ENCODE assay signal across 27 cellular contexts in the genomic region with DNA sequence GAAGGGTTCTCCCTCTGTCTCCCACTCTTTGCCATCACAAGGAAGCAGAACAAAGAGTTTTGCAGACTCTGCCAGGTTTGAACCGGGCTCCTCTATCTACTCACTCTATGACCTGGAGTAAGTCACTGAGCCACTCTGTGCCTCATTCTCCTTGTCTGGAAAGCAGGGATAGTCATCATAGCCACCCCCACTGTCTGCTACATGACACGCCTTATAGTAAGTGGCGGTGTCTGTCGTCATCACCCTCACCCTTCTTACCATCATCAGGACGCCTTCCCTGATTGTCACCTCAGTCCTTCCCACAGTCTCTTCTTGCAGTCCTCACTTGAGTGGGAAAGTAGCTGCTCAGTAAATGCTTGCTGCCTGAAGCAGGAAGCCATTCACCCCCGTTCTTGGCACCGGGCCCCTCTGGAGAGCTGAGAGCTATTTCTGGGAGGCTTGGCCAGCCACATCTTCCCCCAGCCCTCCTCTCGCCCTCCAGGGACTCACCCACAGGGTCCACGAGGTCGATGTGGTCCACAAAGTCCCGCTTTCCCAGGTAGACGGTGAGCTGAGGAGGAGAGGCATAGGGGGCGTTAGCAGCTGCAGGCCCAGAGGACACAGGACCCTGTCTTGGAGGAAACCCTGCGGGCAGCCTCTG. TPM values are rescaled to one million over a fixed set of nuclear protein-coding genes. Genes with fewer than 3 reads are reported as not detected.
DNase-seq lines count a peak whose midpoint lies in the region; ATAC-seq and TF ChIP-seq lines count a peak whose summit lies in the region.
"Had no signal": no experiment of that assay in that cellular context is flagged by ENCODE, and none has a peak within 500 bp of the region (broad histone marks: within the 10 kb centered on the region; RNA-seq: fewer than 3 reads in every experiment).

No MANE protein-coding gene starts in this region.

- H2BK15ac ChIP-seq in IMR-90 (ENCODE audit: low read depth, low read length): no peak overlapping the region

- no peak for ATAC-seq in IMR-90 (ENCODE audit: low read depth)
- ATAC-seq in natural killer cell treated with Interleukin-12 subunit alpha and Interleukin-12 subunit beta and Interleukin-15 and Interleukin-18, amount 100 ng/mL, for 72 hours: no peak
- ATAC-seq: gastroesophageal sphincter; lower lobe of right lung; stimulated activated naive CD8-positive, alpha-beta T cell treated with anti-CD3 and anti-CD28 coated beads, Interleukin-15, Interleukin-2, amounts not matched to agents 100 U/mL and 50 U/mL, for 24 hours had no signal

- no peaks in the 10 kb centered on the region for H3K4me1 Mint-ChIP-seq in activated CD4-positive, alpha-beta T cell treated with anti-CD3 and anti-CD28 coated beads, Interleukin-2, amount 10 ng/mL, durations not matched to agents 7 days and 5 days
- peaks cover 12 to 22% of the 10 kb centered on the region in 2 donors for H3K4me1 Mint-ChIP-seq in natural killer cell treated with Interleukin-12 subunit alpha and Interleukin-12 subunit beta and Interleukin-15 and Interleukin-18, amount 100 ng/mL, for 72 hours (ENCODE audit: low read depth in 2 of 2)
- H3K4me1 Mint-ChIP-seq: activated CD4-positive, alpha-beta T cell treated with anti-CD3 and anti-CD28 coated beads, Interleukin-2, amount 10 ng/mL, durations not matched to agents 24 days and 14 days had no signal

- no peaks in the 10 kb centered on the region for H3K79me1 ChIP-seq in IMR-90 (ENCODE audit: low read depth in 1 of 2, low read length in 2 of 2)

- in situ Hi-C loops in IMR-90 (cut with MboI; ENCODE audit: low sequenced_read_pairs): loop anchor here (25.0 kb wide), 1 partner anchor 250 kb away; the partner anchor contains the start of gene GDPD5

- H3K9me1 ChIP-seq in IMR-90 (ENCODE audit: insufficient read depth, low read length): no peaks in the 10 kb centered on the region

- H3K36me3 Mint-ChIP-seq in activated CD4-positive, alpha-beta T cell treated with anti-CD3 and anti-CD28 coated beads, Interleukin-2, amount 10 ng/mL, durations not matched to agents 7 days and 5 days (ENCODE audit: low read depth): no peaks in the 10 kb centered on the region
- no peaks in the 10 kb centered on the region for H3K36me3 Mint-ChIP-seq in natural killer cell treated with Interleukin-12 subunit alpha and Interleukin-12 subunit beta and Interleukin-15 and Interleukin-18, amount 100 ng/mL, for 72 hours

- no peaks in the 10 kb centered on the region for H4K20me1 ChIP-seq in IMR-90 (ENCODE audit: insufficient read depth, low read length)

- no peak overlapping the region for H2BK20ac ChIP-seq in IMR-90 (ENCODE audit: low read depth, low read length)

- TF ChIP-seq CTCF in IMR-90 (conservative IDR thresholded peaks at IDR 0.05; ENCODE audit: low read depth, low read length): no peak

- no peaks in the 10 kb centered on the region for H3K9me3 Mint-ChIP-seq in activated CD4-positive, alpha-beta T cell treated with anti-CD3 and anti-CD28 coated beads, Interleukin-2, amount 10 ng/mL, durations not matched to agents 7 days and 5 days
- no peaks in the 10 kb centered on the region for H3K9me3 Mint-ChIP-seq in natural killer cell treated with Interleukin-12 subunit alpha and Interleukin-12 subunit beta and Interleukin-15 and Interleukin-18, amount 100 ng/mL, for 72 hours
- H3K9me3 Mint-ChIP-seq: activated CD4-positive, alpha-beta T cell treated with anti-CD3 and anti-CD28 coated beads, Interleukin-2, amount 10 ng/mL, durations not matched to agents 24 days and 14 days; central memory CD8-positive, alpha-beta T cell had no signal

- intact Hi-C loops in IMR-90 (cut with micrococcal nuclease): no loop called here

- POLR2A ChIA-PET in activated CD4-positive, alpha-beta T cell treated with anti-CD3 and anti-CD28 coated beads, Interleukin-2, amount 10 ng/mL, durations not matched to agents 7 days and 5 days (lab: Charles Lee): no interaction called here
- POLR2A ChIA-PET in IMR-90 (lab: Charles Lee; ENCODE audit: unreplicated experiment): no interaction called here

- no peak overlapping the region for H3K56ac ChIP-seq in IMR-90 (ENCODE audit: extremely low read depth, insufficient read depth, low read length)

- dilution Hi-C loops in IMR-90 (cut with HindIII; ENCODE audit: low sequenced_read_pairs, unreplicated experiment): no loop called here

- H3K4me3 ChIP-seq in IMR-90 (ENCODE audit: insufficient read depth, low read depth, low read length): no peak overlapping the region
- H3K4me3 ChIP-seq: gastroesophageal sphincter, lower lobe of right lung, spleen, transverse colon had no signal

- no peak overlapping the region for H2BK5ac ChIP-seq in IMR-90 (ENCODE audit: low read depth, low read length, poor library complexity, severe bottlenecking)

- WGBS in IMR-90 (ENCODE audit: extremely low coverage in 2 of 2, insufficient read length in 1 of 2), 2 experiments: 78% methylated on average over 6 of the region's 14 CpGs; no CpG with 5 or more reads in 1 of the 2 experiments

- peaks cover 6% of the 10 kb centered on the region; the same call in 1 of the 2 replicates for H3K36me3 ChIP-seq in IMR-90 (ENCODE audit: control insufficient read depth, insufficient read depth, low read length)

- H2AK5ac ChIP-seq in IMR-90 (ENCODE audit: low read depth, low read length): 0 out of 2 replicates have a peak overlapping the region, but pooled peaks have one; percentile 14

- TF ChIP-seq RAD21 in IMR-90 (IDR thresholded peaks at IDR 0.05; ENCODE audit: low read length): no peak

- no peak overlapping the region for H4K8ac ChIP-seq in IMR-90 (ENCODE audit: low read depth in 2 of 2, low read length in 2 of 2)

- no peaks in the 10 kb centered on the region for H3K9me3 ChIP-seq in IMR-90 (ENCODE audit: control insufficient read depth, insufficient read depth, low read length)
- H3K9me3 ChIP-seq: gastroesophageal sphincter, lower lobe of right lung, spleen, transverse colon had no signal

- no peak for TF ChIP-seq POLR2A in IMR-90 (IDR thresholded peaks at IDR 0.05; ENCODE audit: low read depth, low read length)

- no TSS peak for BruUV-seq in IMR-90 (replicated peaks; lab: Mats Ljungman, UMichigan)

- no peak overlapping the region for H3K23ac ChIP-seq in IMR-90 (ENCODE audit: low read depth, low read length)

- H2BK120ac ChIP-seq in IMR-90 (ENCODE audit: low read depth, low read length): no peak overlapping the region

- H3K27me3 ChIP-seq in IMR-90 (ENCODE audit: control insufficient read depth, insufficient read depth, low read length): no peaks in the 10 kb centered on the region
- H3K27me3 ChIP-seq: gastroesophageal sphincter, spleen, transverse colon had no signal

- no peak overlapping the region for H3K27ac ChIP-seq in IMR-90 (ENCODE audit: insufficient read depth, low read length)
- H3K27ac ChIP-seq: gastroesophageal sphincter, HL-60, lower lobe of right lung, transverse colon had no signal

- peak overlapping the region; percentile 6 for H3K27ac Mint-ChIP-seq in activated CD4-positive, alpha-beta T cell treated with anti-CD3 and anti-CD28 coated beads, Interleukin-2, amount 10 ng/mL, durations not matched to agents 7 days and 5 days
- peak overlapping the region; percentile 7 to 77 for H3K27ac Mint-ChIP-seq in natural killer cell treated with Interleukin-12 subunit alpha and Interleukin-12 subunit beta and Interleukin-15 and Interleukin-18, amount 100 ng/mL, for 72 hours
- H3K27ac Mint-ChIP-seq: activated CD4-positive, alpha-beta T cell treated with anti-CD3 and anti-CD28 coated beads, Interleukin-2, amount 10 ng/mL, durations not matched to agents 24 days and 14 days had no signal

- DNase-seq in activated CD4-positive, alpha-beta T cell treated with anti-CD3 and anti-CD28 coated beads, Interleukin-2, amount 10 ng/mL, durations not matched to agents 7 days and 5 days: no peak
- no peak for DNase-seq in activated CD4-positive, alpha-beta T cell treated with anti-CD3 and anti-CD28 coated beads, Interleukin-2, amount 50 U/mL, for 48 hours
- DNase-seq in IMR-90: peak; percentile 37
- DNase-seq in dermis blood vessel endothelial cell: peak; percentile 27
- no peak for DNase-seq in natural killer cell treated with Interleukin-12 subunit alpha and Interleukin-12 subunit beta and Interleukin-15 and Interleukin-18, amount 100 ng/mL, for 72 hours (ENCODE audit: low spot score)
- DNase-seq in cerebellum (ENCODE audit: low spot score): no peak
- DNase-seq in NAMALWA (ENCODE audit: low spot score): no peak
- DNase-seq in retina: no peak
- DNase-seq: 8988T; activated CD4-positive, alpha-beta T cell treated with anti-CD3 and anti-CD28 coated beads, Interleukin-2, amount 10 ng/mL, durations not matched to agents 24 days and 14 days; activated CD8-positive, alpha-beta memory T cell treated with anti-CD3 and anti-CD28 coated beads, Interleukin-2, amount 50 U/mL, for 48 hours; activated gamma-delta T cell; amniotic stem cell; DND-41; lower lobe of right lung; NCI-H1417; NCI-H2081 treated with DMSO at 0.1 percent for 48 hours; NCI-H446; SIG-M5; spleen; stimulated activated CD4-positive, alpha-beta T cell treated with anti-CD3 and anti-CD28 coated beads, Interleukin-4, amount 100 ng/mL, for 1 hour; stimulated activated naive CD8-positive, alpha-beta T cell treated with anti-CD3 and anti-CD28 coated beads, Interleukin-15, Interleukin-2, amounts not matched to agents 100 U/mL and 50 U/mL, for 24 hours; T-helper 1 cell; transverse colon had no signal

- H3K4me1 ChIP-seq in IMR-90 (ENCODE audit: control insufficient read depth, insufficient read depth, low read length): no peaks in the 10 kb centered on the region
- H3K4me1 ChIP-seq: transverse colon had no signal

- H4K91ac ChIP-seq in IMR-90 (ENCODE audit: insufficient read depth, low read depth, low read length): no peak overlapping the region

- H3K18ac ChIP-seq in IMR-90 (ENCODE audit: low read depth, low read length): no peak overlapping the region

- no peak overlapping the region for H3K9ac ChIP-seq in IMR-90 (ENCODE audit: low read depth, low read length)

- H4K5ac ChIP-seq in IMR-90 (ENCODE audit: low read depth, low read length): no peak overlapping the region

- H3K27me3 Mint-ChIP-seq in activated CD4-positive, alpha-beta T cell treated with anti-CD3 and anti-CD28 coated beads, Interleukin-2, amount 10 ng/mL, durations not matched to agents 7 days and 5 days: no peaks in the 10 kb centered on the region
- no peaks in the 10 kb centered on the region for H3K27me3 Mint-ChIP-seq in natural killer cell treated with Interleukin-12 subunit alpha and Interleukin-12 subunit beta and Interleukin-15 and Interleukin-18, amount 100 ng/mL, for 72 hours
- H3K27me3 Mint-ChIP-seq: activated CD4-positive, alpha-beta T cell treated with anti-CD3 and anti-CD28 coated beads, Interleukin-2, amount 10 ng/mL, durations not matched to agents 24 days and 14 days; central memory CD8-positive, alpha-beta T cell had no signal

- peak overlapping the region; percentile 58 for H2AFZ ChIP-seq in IMR-90 (replicated peaks; ENCODE audit: low read length, poor library complexity)

- no peak overlapping the region for H3K4me3 Mint-ChIP-seq in activated CD4-positive, alpha-beta T cell treated with anti-CD3 and anti-CD28 coated beads, Interleukin-2, amount 10 ng/mL, durations not matched to agents 7 days and 5 days
- no peak overlapping the region for H3K4me3 Mint-ChIP-seq in natural killer cell treated with Interleukin-12 subunit alpha and Interleukin-12 subunit beta and Interleukin-15 and Interleukin-18, amount 100 ng/mL, for 72 hours
- H3K4me3 Mint-ChIP-seq: activated CD4-positive, alpha-beta T cell treated with anti-CD3 and anti-CD28 coated beads, Interleukin-2, amount 10 ng/mL, durations not matched to agents 24 days and 14 days; central memory CD8-positive, alpha-beta T cell had no signal

- CTCF ChIA-PET in activated CD4-positive, alpha-beta T cell treated with anti-CD3 and anti-CD28 coated beads, Interleukin-2, amount 10 ng/mL, durations not matched to agents 7 days and 5 days (lab: Charles Lee): interaction anchor here (0.7 to 1.4 kb wide), 3 partner anchors 21 to 239 kb away, joined by 3 to 4 read pairs (median 4); partner anchors contain the start of gene GDPD5
- CTCF ChIA-PET in IMR-90 (lab: Yijun Ruan, JAX): no interaction called here

- H3K14ac ChIP-seq in IMR-90 (replicated peaks; ENCODE audit: low read depth, low read length): no peak overlapping the region; the same call in 1 of the 2 replicates

- H3K4ac ChIP-seq in IMR-90 (ENCODE audit: low read depth, low read length): no peak overlapping the region

- H2AK9ac ChIP-seq in IMR-90 (replicated peaks; ENCODE audit: low read depth, low read length, poor library complexity): peak overlapping the region; percentile 45

- no peak overlapping the region for H3K4me2 ChIP-seq in IMR-90 (ENCODE audit: low read depth, low read length)

RNA-seq across cellular contexts. Expression of gene TPBGL, which starts 46.4 kb away (rescaled TPM):
- total RNA-seq in activated CD4-positive, alpha-beta T cell treated with anti-CD3 and anti-CD28 coated beads, Interleukin-2, amount 10 ng/mL, durations not matched to agents 7 days and 5 days: under 1 TPM in 1 of 2 experiments, not detected in 1; 0.06 TPM
- total RNA-seq in IMR-90 (2012; rRNA removed) (not detected in 2 replicates), dermis blood vessel endothelial cell (0.17 TPM in 1 of 2 replicates, not detected in the other), cerebellum (0.09 TPM)
- polyA plus RNA-seq in IMR-90 (2012; rRNA removed): not detected in 2 replicates
- 0.05 TPM in 1 of 2 replicates, not detected in the other for polyA plus RNA-seq in IMR-90 (2012; cell fraction: cytosol; rRNA removed)
- not detected in 2 replicates for polyA plus RNA-seq in IMR-90 (2012; cell fraction: nucleus; rRNA removed; ENCODE audit: low replicate concordance)
- under 1 TPM; 0.14 to 0.43 TPM for total RNA-seq in natural killer cell treated with Interleukin-12 subunit alpha and Interleukin-12 subunit beta and Interleukin-15 and Interleukin-18, amount 100 ng/mL, for 72 hours

Comparison
In these comparisons a context has a peak if more than half of its experiments do, and no peak if none do; other contexts are left out.
1. DNase-seq: peak in IMR-90 (single experiment) and dermis blood vessel endothelial cell (single experiment); none in activated CD4-positive, alpha-beta T cell treated with anti-CD3 and anti-CD28 coated beads, Interleukin-2, amount 10 ng/mL, durations not matched to agents 7 days and 5 days (single experiment), activated CD4-positive, alpha-beta T cell treated with anti-CD3 and anti-CD28 coated beads, Interleukin-2, amount 50 U/mL, for 48 hours (0 of 2), natural killer cell treated with Interleukin-12 subunit alpha and Interleukin-12 subunit beta and Interleukin-15 and Interleukin-18, amount 100 ng/mL, for 72 hours (single experiment), cerebellum (single experiment), NAMALWA (single experiment) and retina (single experiment).